Comparison of ENCODE assay signal across 8 cellular contexts in genomic region chr12:131681746-131682510, GRCh38. TPM values are rescaled to one million over a fixed set of nuclear protein-coding genes. Genes with fewer than 3 reads are reported as not detected.
DNase-seq lines count a peak whose midpoint lies in the region; ATAC-seq and TF ChIP-seq lines count a peak whose summit lies in the region.
"Not testable (repeated sequence)": the region's sequence is repeated elsewhere in the genome, so short reads cannot be mapped to it uniquely, and the experiment has no call there.

No MANE protein-coding gene starts in this region.

- CTCF ChIA-PET in OCI-LY7 (lab: Charles Lee; ENCODE audit: unreplicated experiment): not testable (repeated sequence)

- not testable (repeated sequence) for H3K9me3 ChIP-seq in ES-I3 (ENCODE audit: control insufficient read depth, insufficient read depth, low read length); OCI-LY7 (ENCODE audit: low read length); endodermal cell (ENCODE audit: control insufficient read depth, low read length); right lobe of liver

- not testable (repeated sequence) for BruUV-seq in OCI-LY7 (replicated peaks; lab: Mats Ljungman, UMichigan)

- POLR2A ChIA-PET in OCI-LY7 (lab: Charles Lee): interaction anchor here (0.6 to 0.7 kb wide), 2 partner anchors 179 to 1121 kb away, joined by 5 read pairs; no protein-coding TSS in a partner anchor

- H3K4me3 Mint-ChIP-seq in endodermal cell: peak overlapping the region; percentile 28
- peak overlapping the region; percentile 64 for H3K4me3 Mint-ChIP-seq in stimulated activated effector memory CD8-positive, alpha-beta T cell treated with anti-CD3 and anti-CD28 coated beads, Interleukin-12 subunit alpha, Interleukin-12 subunit beta, amount 100 ng/mL, for 72 hours

- not testable (repeated sequence) for H3K27ac Mint-ChIP-seq in endodermal cell
- H3K27ac Mint-ChIP-seq in stimulated activated effector memory CD8-positive, alpha-beta T cell treated with anti-CD3 and anti-CD28 coated beads, Interleukin-12 subunit alpha, Interleukin-12 subunit beta, amount 100 ng/mL, for 72 hours: peak overlapping the region; percentile 65

- H3K27me3 ChIP-seq in endodermal cell (ENCODE audit: control insufficient read depth, insufficient read depth, low read length, poor library complexity, severe bottlenecking); right lobe of liver: not testable (repeated sequence)

- H3K79me2 ChIP-seq in OCI-LY7 (ENCODE audit: insufficient read depth, low read depth, low read length): not testable (repeated sequence)

- not testable (repeated sequence) for H4K20me1 ChIP-seq in OCI-LY7 (ENCODE audit: insufficient read depth, low read length)

- DNase-seq in OCI-LY7 (ENCODE audit: low spot score) (peak; percentile 89), endodermal cell (peak; percentile 96), right lobe of liver (peak; percentile 60 to 74 (median 64))
- DNase-seq in activated CD8-positive, alpha-beta memory T cell treated with anti-CD3 and anti-CD28 coated beads for 48 hours (ENCODE audit: low read depth in 2 of 3, low spot score in 2 of 3): peak in 2 of 3 experiments; percentile 20 to 23
- DNase-seq in stimulated activated effector memory CD8-positive, alpha-beta T cell treated with anti-CD3 and anti-CD28 coated beads, Interleukin-12 subunit alpha, Interleukin-12 subunit beta, amount 100 ng/mL, for 72 hours (ENCODE audit: low spot score in 2 of 2): peak in 1 of 2 donors; percentile 43

- TF ChIP-seq CTCF in OCI-LY7 (conservative IDR thresholded peaks at IDR 0.05; ENCODE audit: low read length); endodermal cell (conservative IDR thresholded peaks at IDR 0.05); right lobe of liver (IDR thresholded peaks at IDR 0.05): not testable (repeated sequence)

- peaks cover 14% of the 10 kb centered on the region for H3K4me1 Mint-ChIP-seq in endodermal cell
- peaks cover 27% of the 10 kb centered on the region for H3K4me1 Mint-ChIP-seq in stimulated activated effector memory CD8-positive, alpha-beta T cell treated with anti-CD3 and anti-CD28 coated beads, Interleukin-12 subunit alpha, Interleukin-12 subunit beta, amount 100 ng/mL, for 72 hours

- H3K36me3 ChIP-seq in ES-I3 (ENCODE audit: insufficient read depth, low read length); OCI-LY7 (ENCODE audit: insufficient read depth, low read length); endodermal cell (ENCODE audit: control insufficient read depth, insufficient read depth, low read length); right lobe of liver: not testable (repeated sequence)

- H3K4me2 ChIP-seq in OCI-LY7 (ENCODE audit: low read length): peak overlapping the region; percentile 67

- WGBS in endodermal cell (ENCODE audit: insufficient coverage in 1 of 2, insufficient read length in 1 of 2), 2 experiments: 26 to 61% methylated on average over 4 to 19 of the region's 25 CpGs
- 28% methylated on average over 12 of the region's 25 CpGs for WGBS in right lobe of liver (ENCODE audit: insufficient coverage, low coverage, low lambda C conversion rate, missing lambda C conversion rate)

- not testable (repeated sequence) for H3K9me2 ChIP-seq in OCI-LY7 (ENCODE audit: insufficient read depth, low read length)

- H3K36me3 Mint-ChIP-seq in endodermal cell (ENCODE audit: low read depth); stimulated activated effector memory CD8-positive, alpha-beta T cell treated with anti-CD3 and anti-CD28 coated beads, Interleukin-12 subunit alpha, Interleukin-12 subunit beta, amount 100 ng/mL, for 72 hours: not testable (repeated sequence)

- H3K27me3 Mint-ChIP-seq in endodermal cell (ENCODE audit: insufficient read depth): not testable (repeated sequence)

- peak overlapping the region; percentile 64; the same call in 1 of the 2 replicates for H2AFZ ChIP-seq in OCI-LY7 (ENCODE audit: low read length)

- peak overlapping the region; percentile 17; the same call in 1 of the 2 replicates for H3K9ac ChIP-seq in ES-I3 (ENCODE audit: low read depth, low read length)
- H3K9ac ChIP-seq in endodermal cell (ENCODE audit: extremely low read depth, low read length, poor library complexity, severe bottlenecking): not testable (repeated sequence)

- not testable (repeated sequence) for TF ChIP-seq POLR2A in right lobe of liver (IDR thresholded peaks at IDR 0.05)

- not testable (repeated sequence) for H3K27ac ChIP-seq in OCI-LY7 (ENCODE audit: low read depth, low read length, poor library complexity, severe bottlenecking); endodermal cell (ENCODE audit: low read depth, low read length); right lobe of liver

- H3K4me1 ChIP-seq in ES-I3 (ENCODE audit: insufficient read depth, low read length): peaks cover 13% of the 10 kb centered on the region; the same call in 1 of the 2 replicates
- peaks cover 13% of the 10 kb centered on the region for H3K4me1 ChIP-seq in OCI-LY7 (ENCODE audit: insufficient read depth, low read length, poor library complexity, severe bottlenecking)
- H3K4me1 ChIP-seq in endodermal cell (ENCODE audit: control insufficient read depth, insufficient read depth, low read length); right lobe of liver: not testable (repeated sequence)

- ATAC-seq in GM21526 (IDR thresholded peaks at IDR 0.05; ENCODE audit: low FRiP score, unreplicated experiment): peak; percentile 99
- ATAC-seq in HG03521 (IDR thresholded peaks at IDR 0.05; ENCODE audit: unreplicated experiment): peak; percentile 91
- ATAC-seq in right lobe of liver: peak; percentile 19 to 98 (median 87)
- peak; percentile 96 for ATAC-seq in stimulated activated effector memory CD8-positive, alpha-beta T cell treated with anti-CD3 and anti-CD28 coated beads, Interleukin-12 subunit alpha, Interleukin-12 subunit beta, amount 100 ng/mL, for 72 hours

- not testable (repeated sequence) for H3K9me3 Mint-ChIP-seq in endodermal cell; stimulated activated effector memory CD8-positive, alpha-beta T cell treated with anti-CD3 and anti-CD28 coated beads, Interleukin-12 subunit alpha, Interleukin-12 subunit beta, amount 100 ng/mL, for 72 hours

- H3K4me3 ChIP-seq in OCI-LY7 (ENCODE audit: low read depth, low read length, poor library complexity, severe bottlenecking): peak overlapping the region; percentile 38
- H3K4me3 ChIP-seq in endodermal cell (ENCODE audit: low read length); right lobe of liver: not testable (repeated sequence)

- intact Hi-C loops in OCI-LY7 (cut with micrococcal nuclease; ENCODE audit: unreplicated experiment); right lobe of liver (cut with DNase I): not testable (repeated sequence)

RNA-seq across cellular contexts. Expression of gene SFSWAP, which starts 29.0 kb away (rescaled TPM):
- 54.0 and 58.8 TPM in 2 replicates for total RNA-seq in OCI-LY7 (2014; rRNA removed; shearing (Covaris generic))
- total RNA-seq in OCI-LY7 (2022) (83.8 and 87.1 TPM in 2 replicates), endodermal cell (10 to 100 TPM; 50.0 to 52.3 TPM), right lobe of liver (10 to 100 TPM in 5 of 6 experiments, 1 to 10 TPM in 1; 9.8 to 20.2 (median 13.1) TPM)
- 50.9 TPM for polyA plus RNA-seq in endodermal cell (2013, experiment 1 of 2)
- polyA plus RNA-seq in endodermal cell (2013, experiment 2 of 2): 45.1 TPM
